ENCODE assay signal across 1 cellular context in genomic region chr3:5305681-5305983, GRCh38.
TF ChIP-seq lines count a peak whose summit lies in the region.

No MANE protein-coding gene starts in this region.

TF ChIP-seq in SK-N-SH treated with all-trans-retinoic acid at 6 μM for 48 hours, 23 proteins besides CTCF, POLR2A, EP300 and RAD21 (continued from another document):
- no peak for TF ChIP-seq ISL1 (CRISPR knock-in tag; IDR thresholded peaks at IDR 0.05)
- TF ChIP-seq PATZ1 (CRISPR knock-in tag; IDR thresholded peaks at IDR 0.05; ENCODE audit: borderline replicate concordance) = no peak
- no peak for TF ChIP-seq SNAI2 (CRISPR knock-in tag; IDR thresholded peaks at IDR 0.05)
- no peak for TF ChIP-seq TCF4 (CRISPR knock-in tag; IDR thresholded peaks at IDR 0.05; ENCODE audit: borderline replicate concordance)
- TF ChIP-seq ZNF70 (CRISPR knock-in tag; IDR thresholded peaks at IDR 0.05) = no peak
- no peak for TF ChIP-seq BACH2 (CRISPR knock-in tag; IDR thresholded peaks at IDR 0.05; ENCODE audit: borderline replicate concordance)
